9 cellular contexts compared by ENCODE assay signal in genomic region chr2:164014068-164014577, GRCh38.
DNase-seq lines count a peak whose midpoint lies in the region; ATAC-seq and TF ChIP-seq lines count a peak whose summit lies in the region.
"Had no signal": no experiment of that assay in that cellular context is flagged by ENCODE, and none has a peak within 500 bp of the region (broad histone marks: within the 10 kb centered on the region; RNA-seq: fewer than 3 reads in every experiment).

No MANE protein-coding gene starts in this region.

- no peaks in the 10 kb centered on the region for H3K36me3 ChIP-seq in NT2/D1 (ENCODE audit: insufficient read depth, insufficient read length, low read length)
- no peaks in the 10 kb centered on the region for H3K36me3 ChIP-seq in neural progenitor cell

- DNase-seq in AG10803 (ENCODE audit: low read depth) (peak; percentile 13), NT2/D1 (ENCODE audit: low read depth, low spot score) (peak; percentile 18), foreskin melanocyte (peak; percentile 99), neural progenitor cell (ENCODE audit: low spot score) (peak; percentile 53), GM13977 (ENCODE audit: low spot score) (no peak), DMS53 treated with DMSO at 0.1 percent for 48 hours (lab: John Stamatoyannopoulos, UW; ENCODE audit: unreplicated experiment) (no peak)
- DNase-seq in activated CD4-positive, alpha-beta T cell treated with anti-CD3 and anti-CD28 coated beads, Interleukin-2, amount 10 ng/mL, durations not matched to agents 7 days and 5 days = no peak

- peak overlapping the region; percentile 40 for H3K27ac ChIP-seq in neural progenitor cell

- in situ Hi-C loops in GM13977 (cut with MboI; ENCODE audit: low pct_unique_long_range_greater_than_20kb, low sequenced_read_pairs, unreplicated experiment) = no loop called here

- peaks cover 32% of the 10 kb centered on the region for H3K4me1 Mint-ChIP-seq in neural progenitor cell
- no peaks in the 10 kb centered on the region for H3K4me1 Mint-ChIP-seq in activated CD4-positive, alpha-beta T cell treated with anti-CD3 and anti-CD28 coated beads, Interleukin-2, amount 10 ng/mL, durations not matched to agents 7 days and 5 days

- H3K27me3 Mint-ChIP-seq in neural progenitor cell (ENCODE audit: insufficient read depth, low read depth) = no peaks in the 10 kb centered on the region
- H3K27me3 Mint-ChIP-seq in activated CD4-positive, alpha-beta T cell treated with anti-CD3 and anti-CD28 coated beads, Interleukin-2, amount 10 ng/mL, durations not matched to agents 7 days and 5 days = no peaks in the 10 kb centered on the region

- H3K36me3 Mint-ChIP-seq in neural progenitor cell = no peaks in the 10 kb centered on the region
- no peaks in the 10 kb centered on the region for H3K36me3 Mint-ChIP-seq in activated CD4-positive, alpha-beta T cell treated with anti-CD3 and anti-CD28 coated beads, Interleukin-2, amount 10 ng/mL, durations not matched to agents 7 days and 5 days (ENCODE audit: low read depth)
- H3K36me3 Mint-ChIP-seq: mesothelial cell of epicardium had no signal

- H3K4me2 ChIP-seq in neural progenitor cell = peak overlapping the region; percentile 66

- peak overlapping the region; percentile 76 for H2AFZ ChIP-seq in neural progenitor cell (replicated peaks)

- no peaks in the 10 kb centered on the region for H3K9me3 Mint-ChIP-seq in neural progenitor cell
- H3K9me3 Mint-ChIP-seq in activated CD4-positive, alpha-beta T cell treated with anti-CD3 and anti-CD28 coated beads, Interleukin-2, amount 10 ng/mL, durations not matched to agents 7 days and 5 days = no peaks in the 10 kb centered on the region
- H3K9me3 Mint-ChIP-seq: mesothelial cell of epicardium had no signal

- H3K9me3 ChIP-seq in NT2/D1 (ENCODE audit: insufficient read depth, low read length) (no peaks in the 10 kb centered on the region), neural progenitor cell (ENCODE audit: low read depth) (no peaks in the 10 kb centered on the region)

- no peaks in the 10 kb centered on the region for H4K20me1 ChIP-seq in neural progenitor cell (ENCODE audit: low read depth)

- CTCF ChIA-PET in activated CD4-positive, alpha-beta T cell treated with anti-CD3 and anti-CD28 coated beads, Interleukin-2, amount 10 ng/mL, durations not matched to agents 7 days and 5 days (lab: Charles Lee) = interaction anchor here (0.9 kb wide), 1 partner anchor 300 kb away, joined by 3 read pairs; no protein-coding TSS in a partner anchor

- no peak overlapping the region for H3K9ac ChIP-seq in NT2/D1 (ENCODE audit: insufficient read length, low read depth)
- no peak overlapping the region for H3K9ac ChIP-seq in neural progenitor cell

- H3K27me3 ChIP-seq in NT2/D1 (ENCODE audit: insufficient read depth, insufficient read length) (no peaks in the 10 kb centered on the region), neural progenitor cell (no peaks in the 10 kb centered on the region)

- peak overlapping the region; percentile 25 for H3K4me3 Mint-ChIP-seq in neural progenitor cell
- H3K4me3 Mint-ChIP-seq in activated CD4-positive, alpha-beta T cell treated with anti-CD3 and anti-CD28 coated beads, Interleukin-2, amount 10 ng/mL, durations not matched to agents 7 days and 5 days = no peak overlapping the region
- H3K4me3 Mint-ChIP-seq: mesothelial cell of epicardium had no signal

- H3K79me2 ChIP-seq in neural progenitor cell (ENCODE audit: low read depth) = no peaks in the 10 kb centered on the region

- ATAC-seq in HG02571 (IDR thresholded peaks at IDR 0.05; ENCODE audit: unreplicated experiment) = no peak

- POLR2A ChIA-PET in activated CD4-positive, alpha-beta T cell treated with anti-CD3 and anti-CD28 coated beads, Interleukin-2, amount 10 ng/mL, durations not matched to agents 7 days and 5 days (lab: Charles Lee) = no interaction called here

- TF ChIP-seq CTCF in AG10803 (conservative IDR thresholded peaks at IDR 0.05; ENCODE audit: low read length) (no peak), neural progenitor cell (IDR thresholded peaks at IDR 0.05) (no peak), GM13977 (IDR thresholded peaks at IDR 0.05; ENCODE audit: extremely low read depth, insufficient read depth, missing control alignments) (no peak)

- H3K4me1 ChIP-seq in NT2/D1 (ENCODE audit: insufficient read depth, insufficient read length) = peaks cover 3% of the 10 kb centered on the region
- peaks cover 39% of the 10 kb centered on the region for H3K4me1 ChIP-seq in neural progenitor cell

- no peak overlapping the region for H3K4me3 ChIP-seq in AG10803 (ENCODE audit: low read length)
- no peak overlapping the region for H3K4me3 ChIP-seq in NT2/D1 (ENCODE audit: insufficient read length, low read depth)
- no peak overlapping the region for H3K4me3 ChIP-seq in neural progenitor cell

- peak overlapping the region; percentile 81 for H3K27ac Mint-ChIP-seq in neural progenitor cell
- H3K27ac Mint-ChIP-seq in activated CD4-positive, alpha-beta T cell treated with anti-CD3 and anti-CD28 coated beads, Interleukin-2, amount 10 ng/mL, durations not matched to agents 7 days and 5 days = no peak overlapping the region
- H3K27ac Mint-ChIP-seq: mesothelial cell of epicardium had no signal

- peaks cover 8% of the 10 kb centered on the region for H3F3A ChIP-seq in neural progenitor cell (ENCODE audit: low read depth)

Comparison
In these comparisons a context has a peak if more than half of its experiments do, and no peak if none do; other contexts are left out.
1. DNase-seq: peak in AG10803 (single experiment), NT2/D1 (single experiment), foreskin melanocyte (single experiment) and neural progenitor cell (single experiment); none in activated CD4-positive, alpha-beta T cell treated with anti-CD3 and anti-CD28 coated beads, Interleukin-2, amount 10 ng/mL, durations not matched to agents 7 days and 5 days (single experiment), GM13977 (single experiment) and DMS53 treated with DMSO at 0.1 percent for 48 hours (single experiment).